In genomic region chr7:148303295-148304013, GRCh38 we compare ENCODE assay signal across 10 cellular contexts.
DNase-seq lines count a peak whose midpoint lies in the region; ATAC-seq and TF ChIP-seq lines count a peak whose summit lies in the region.
"Had no signal": no experiment of that assay in that cellular context is flagged by ENCODE, and none has a peak within 500 bp of the region (broad histone marks: within the 10 kb centered on the region; RNA-seq: fewer than 3 reads in every experiment).

No MANE protein-coding gene starts in this region.

- H3K4me1 ChIP-seq in esophagus muscularis mucosa (peaks cover 11 to 23% (median 20%) of the 10 kb centered on the region in 4 donors), ovary (ENCODE audit: insufficient read depth) (no peaks in the 10 kb centered on the region)

- intact Hi-C loops in esophagus muscularis mucosa (cut with DNase I): no loop called here
- intact Hi-C loops in ovary (cut with DNase I): no loop called here

- no peak for TF ChIP-seq CTCF in esophagus muscularis mucosa (IDR thresholded peaks at IDR 0.05)
- TF ChIP-seq CTCF in ovary (IDR thresholded peaks at IDR 0.05): no peak

- 24% methylated on average over 11 of the region's 11 CpGs for WGBS in esophagus muscularis mucosa
- WGBS in ovary, 3 donors: 19 to 27% (median 23%) methylated on average over 11 of the region's 11 CpGs

- no peak for TF ChIP-seq EP300 in esophagus muscularis mucosa (IDR thresholded peaks at IDR 0.05)
- TF ChIP-seq EP300 in ovary (IDR thresholded peaks at IDR 0.05): no peak

- DNase-seq in DMS79 treated with DMSO at 0.1 percent for 48 hours (lab: John Stamatoyannopoulos, UW) (peak; percentile 16), NCI-H460 (ENCODE audit: extremely low read depth, low read depth) (peak; percentile 17), esophagus muscularis mucosa (ENCODE audit: extremely low spot score) (no peak), ovary (peak; percentile 59 to 86 (median 70))
- no peak for DNase-seq in stimulated activated effector memory CD8-positive, alpha-beta T cell treated with anti-CD3 and anti-CD28 coated beads, Interleukin-12 subunit alpha, Interleukin-12 subunit beta, amount 100 ng/mL, for 72 hours (ENCODE audit: low spot score in 2 of 2)
- DNase-seq: immature natural killer cell, IMR-90 had no signal

- H3K36me3 ChIP-seq in esophagus muscularis mucosa (no peaks in the 10 kb centered on the region), ovary (no peaks in the 10 kb centered on the region)

- H3K36me3 Mint-ChIP-seq in stimulated activated effector memory CD8-positive, alpha-beta T cell treated with anti-CD3 and anti-CD28 coated beads, Interleukin-12 subunit alpha, Interleukin-12 subunit beta, amount 100 ng/mL, for 72 hours: no peaks in the 10 kb centered on the region
- H3K36me3 Mint-ChIP-seq: immature natural killer cell had no signal

- TF ChIP-seq POLR2A in esophagus muscularis mucosa (IDR thresholded peaks at IDR 0.05; ENCODE audit: low read depth) (no peak), ovary (IDR thresholded peaks at IDR 0.05) (no peak)

- H3K27ac ChIP-seq in esophagus muscularis mucosa (replicated peaks in 1 of 4): peak overlapping the region; percentile 18 to 50 (median 30)
- H3K27ac ChIP-seq in ovary: no peak overlapping the region

- H3K27ac Mint-ChIP-seq in stimulated activated effector memory CD8-positive, alpha-beta T cell treated with anti-CD3 and anti-CD28 coated beads, Interleukin-12 subunit alpha, Interleukin-12 subunit beta, amount 100 ng/mL, for 72 hours: no peak overlapping the region

- no peaks in the 10 kb centered on the region for H3K4me1 Mint-ChIP-seq in stimulated activated effector memory CD8-positive, alpha-beta T cell treated with anti-CD3 and anti-CD28 coated beads, Interleukin-12 subunit alpha, Interleukin-12 subunit beta, amount 100 ng/mL, for 72 hours

- H3K9me3 Mint-ChIP-seq in stimulated activated effector memory CD8-positive, alpha-beta T cell treated with anti-CD3 and anti-CD28 coated beads, Interleukin-12 subunit alpha, Interleukin-12 subunit beta, amount 100 ng/mL, for 72 hours: no peaks in the 10 kb centered on the region

- H3K4me3 ChIP-seq in esophagus muscularis mucosa (no peak overlapping the region), ovary (no peak overlapping the region)

- H3K9me3 ChIP-seq in esophagus muscularis mucosa (no peaks in the 10 kb centered on the region), ovary (no peaks in the 10 kb centered on the region)

- H3K27me3 ChIP-seq in esophagus muscularis mucosa (no peaks in the 10 kb centered on the region), ovary (no peaks in the 10 kb centered on the region)

- no peak for ATAC-seq in stimulated activated effector memory CD8-positive, alpha-beta T cell treated with anti-CD3 and anti-CD28 coated beads, Interleukin-12 subunit alpha, Interleukin-12 subunit beta, amount 100 ng/mL, for 72 hours
- ATAC-seq in GM21576 (IDR thresholded peaks at IDR 0.05; ENCODE audit: unreplicated experiment) (no peak), HG02678 (IDR thresholded peaks at IDR 0.05; ENCODE audit: unreplicated experiment) (no peak), GM21825 (IDR thresholded peaks at IDR 0.05; ENCODE audit: unreplicated experiment) (no peak)

- no peak overlapping the region for H3K4me3 Mint-ChIP-seq in stimulated activated effector memory CD8-positive, alpha-beta T cell treated with anti-CD3 and anti-CD28 coated beads, Interleukin-12 subunit alpha, Interleukin-12 subunit beta, amount 100 ng/mL, for 72 hours

Comparison
In these comparisons a context has a peak if more than half of its experiments do, and no peak if none do; other contexts are left out.
1. DNase-seq: peak in DMS79 treated with DMSO at 0.1 percent for 48 hours (single experiment), NCI-H460 (single experiment) and ovary (5 of 5); none in esophagus muscularis mucosa (single experiment) and stimulated activated effector memory CD8-positive, alpha-beta T cell treated with anti-CD3 and anti-CD28 coated beads, Interleukin-12 subunit alpha, Interleukin-12 subunit beta, amount 100 ng/mL, for 72 hours (0 of 2).
2. H3K27ac ChIP-seq: peak in esophagus muscularis mucosa (4 of 4); none in ovary (0 of 2).